In the genomic region with DNA sequence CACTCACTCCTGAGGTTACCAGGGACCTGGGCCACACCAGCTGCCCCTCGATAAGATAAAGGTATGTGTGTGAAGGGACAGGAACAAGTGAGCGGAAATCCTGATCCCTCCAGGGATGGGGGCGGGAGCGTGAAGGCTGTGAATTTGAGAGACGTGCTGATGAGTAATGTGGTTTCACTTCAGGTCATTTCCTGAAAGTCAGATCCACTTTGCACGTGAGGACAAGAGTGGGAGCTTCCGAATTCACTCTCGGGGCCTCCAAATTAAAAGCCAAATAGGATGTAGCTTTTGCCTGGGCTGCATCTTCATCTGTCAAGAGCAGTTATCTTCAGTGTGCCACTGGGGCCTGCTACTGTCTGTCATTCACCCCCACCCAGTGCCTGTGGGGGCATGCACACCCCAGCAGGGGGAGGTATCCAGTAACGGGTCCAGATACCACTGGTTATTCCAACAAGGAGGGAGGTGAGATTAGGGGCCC, we compare ENCODE assay signal across 10 cellular contexts.
DNase-seq lines count a peak whose midpoint lies in the region; ATAC-seq and TF ChIP-seq lines count a peak whose summit lies in the region.
"Had no signal": no experiment of that assay in that cellular context is flagged by ENCODE, and none has a peak within 500 bp of the region (broad histone marks: within the 10 kb centered on the region; RNA-seq: fewer than 3 reads in every experiment).

No MANE protein-coding gene starts in this region.

- H3K9me3 Mint-ChIP-seq in T-helper 2 cell treated with Interferon-gamma antibody and Interleukin-4, amounts not matched to agents 5 μg/mL and 100 μg/mL, for 36 hours = no peaks in the 10 kb centered on the region
- H3K9me3 Mint-ChIP-seq in stimulated activated effector memory CD8-positive, alpha-beta T cell treated with anti-CD3 and anti-CD28 coated beads, Interleukin-12 subunit alpha, Interleukin-12 subunit beta, amount 100 ng/mL, for 72 hours = no peaks in the 10 kb centered on the region

- H3K4me3 Mint-ChIP-seq in T-helper 2 cell treated with Interferon-gamma antibody and Interleukin-4, amounts not matched to agents 5 μg/mL and 100 μg/mL, for 36 hours = peak overlapping the region; percentile 18
- peak overlapping the region; percentile 47 for H3K4me3 Mint-ChIP-seq in stimulated activated effector memory CD8-positive, alpha-beta T cell treated with anti-CD3 and anti-CD28 coated beads, Interleukin-12 subunit alpha, Interleukin-12 subunit beta, amount 100 ng/mL, for 72 hours

- peak; percentile 74 for ATAC-seq in stimulated activated effector memory CD8-positive, alpha-beta T cell treated with anti-CD3 and anti-CD28 coated beads, Interleukin-12 subunit alpha, Interleukin-12 subunit beta, amount 100 ng/mL, for 72 hours
- no peak for ATAC-seq in GM21423 (IDR thresholded peaks at IDR 0.05; ENCODE audit: unreplicated experiment)

- no peaks in the 10 kb centered on the region for H3K27me3 Mint-ChIP-seq in T-helper 2 cell treated with Interferon-gamma antibody and Interleukin-4, amounts not matched to agents 5 μg/mL and 100 μg/mL, for 36 hours (ENCODE audit: low read depth)

- no peak overlapping the region for H3K4me3 ChIP-seq in fibroblast of mammary gland (ENCODE audit: control insufficient read depth, low read depth, low read length)
- H3K4me3 ChIP-seq: thoracic aorta had no signal

- H3K4me1 Mint-ChIP-seq in T-helper 2 cell treated with Interferon-gamma antibody and Interleukin-4, amounts not matched to agents 5 μg/mL and 100 μg/mL, for 36 hours (ENCODE audit: low read depth) = peaks cover 26% of the 10 kb centered on the region
- H3K4me1 Mint-ChIP-seq in stimulated activated effector memory CD8-positive, alpha-beta T cell treated with anti-CD3 and anti-CD28 coated beads, Interleukin-12 subunit alpha, Interleukin-12 subunit beta, amount 100 ng/mL, for 72 hours = peaks cover 19% of the 10 kb centered on the region

- H3K27ac Mint-ChIP-seq in T-helper 2 cell treated with Interferon-gamma antibody and Interleukin-4, amounts not matched to agents 5 μg/mL and 100 μg/mL, for 36 hours = peak overlapping the region; percentile 36
- H3K27ac Mint-ChIP-seq in stimulated activated effector memory CD8-positive, alpha-beta T cell treated with anti-CD3 and anti-CD28 coated beads, Interleukin-12 subunit alpha, Interleukin-12 subunit beta, amount 100 ng/mL, for 72 hours = peak overlapping the region; percentile 56

- TF ChIP-seq CTCF in fibroblast of mammary gland (conservative IDR thresholded peaks at IDR 0.05; ENCODE audit: control insufficient read depth, insufficient read depth, low read depth, low read length) = no peak

- H3K36me3 Mint-ChIP-seq in T-helper 2 cell treated with Interferon-gamma antibody and Interleukin-4, amounts not matched to agents 5 μg/mL and 100 μg/mL, for 36 hours (ENCODE audit: low read depth) = no peaks in the 10 kb centered on the region
- H3K36me3 Mint-ChIP-seq in stimulated activated effector memory CD8-positive, alpha-beta T cell treated with anti-CD3 and anti-CD28 coated beads, Interleukin-12 subunit alpha, Interleukin-12 subunit beta, amount 100 ng/mL, for 72 hours = no peaks in the 10 kb centered on the region

- DNase-seq in activated T-cell treated with anti-CD3 and anti-CD28 coated beads for 24 hours (ENCODE audit: low read depth) (peak; percentile 49), fibroblast of mammary gland (ENCODE audit: low read depth) (peak; percentile 62), DMS53 treated with DMSO at 0.1 percent for 48 hours (lab: John Stamatoyannopoulos, UW; ENCODE audit: unreplicated experiment) (no peak), putamen (ENCODE audit: low spot score) (no peak)
- no peak for DNase-seq in activated T-cell treated with anti-CD3 and anti-CD28 coated beads, Interleukin-2, amount 50 U/mL, for 1 hour
- DNase-seq in T-helper 2 cell treated with Interferon-gamma antibody and Interleukin-4, amounts not matched to agents 5 μg/mL and 100 μg/mL, for 36 hours (ENCODE audit: low spot score) = peak; percentile 67
- DNase-seq in stimulated activated effector memory CD8-positive, alpha-beta T cell treated with anti-CD3 and anti-CD28 coated beads, Interleukin-12 subunit alpha, Interleukin-12 subunit beta, amount 100 ng/mL, for 72 hours (ENCODE audit: low spot score in 2 of 2) = peak; percentile 14 to 64
- DNase-seq: glutamatergic neuron had no signal

Comparison
In these comparisons a context has a peak if more than half of its experiments do, and no peak if none do; other contexts are left out.
1. DNase-seq: peak in activated T-cell treated with anti-CD3 and anti-CD28 coated beads for 24 hours (single experiment), T-helper 2 cell treated with Interferon-gamma antibody and Interleukin-4, amounts not matched to agents 5 μg/mL and 100 μg/mL, for 36 hours (single experiment), fibroblast of mammary gland (single experiment) and stimulated activated effector memory CD8-positive, alpha-beta T cell treated with anti-CD3 and anti-CD28 coated beads, Interleukin-12 subunit alpha, Interleukin-12 subunit beta, amount 100 ng/mL, for 72 hours (2 of 2); none in activated T-cell treated with anti-CD3 and anti-CD28 coated beads, Interleukin-2, amount 50 U/mL, for 1 hour (single experiment), DMS53 treated with DMSO at 0.1 percent for 48 hours (single experiment) and putamen (single experiment).